Comparison of ENCODE assay signal across 2 cellular contexts in the genomic region with DNA sequence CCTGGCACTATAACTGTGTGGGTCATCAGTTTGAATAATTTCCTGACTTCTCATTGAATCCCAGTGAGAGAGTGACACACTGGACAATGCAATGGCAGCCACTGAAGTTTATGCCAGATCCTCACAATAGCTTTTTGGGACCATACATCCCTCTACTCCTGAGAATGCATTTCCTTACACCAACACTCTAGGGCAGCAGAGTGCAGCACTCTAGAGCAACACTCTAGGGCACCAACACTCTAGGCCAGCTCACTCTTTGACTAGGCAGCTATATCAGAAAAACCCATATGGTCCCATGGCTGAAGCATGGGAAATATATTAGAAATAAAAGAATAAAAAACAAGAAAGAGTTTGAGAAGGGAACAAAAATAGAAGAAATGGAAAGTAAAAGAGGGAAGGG.
TF ChIP-seq lines count a peak whose summit lies in the region.

No MANE protein-coding gene starts in this region.

TF ChIP-seq in liver, 16 proteins besides CTCF, POLR2A, EP300 and RAD21:
- no peak for TF ChIP-seq HNF4G (IDR thresholded peaks at IDR 0.05)
- no peak for TF ChIP-seq FOXA1 (IDR thresholded peaks at IDR 0.05)
- TF ChIP-seq, protein P1, sequence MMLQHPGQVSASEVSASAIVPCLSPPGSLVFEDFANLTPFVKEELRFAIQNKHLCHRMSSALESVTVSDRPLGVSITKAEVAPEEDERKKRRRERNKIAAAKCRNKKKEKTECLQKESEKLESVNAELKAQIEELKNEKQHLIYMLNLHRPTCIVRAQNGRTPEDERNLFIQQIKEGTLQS (IDR thresholded peaks at IDR 0.05): no peak
- TF ChIP-seq NR2F2 (IDR thresholded peaks at IDR 0.05): no peak
- no peak for TF ChIP-seq FOXA2 (IDR thresholded peaks at IDR 0.05)
- no peak for TF ChIP-seq SP1 (IDR thresholded peaks at IDR 0.05)
- TF ChIP-seq, protein P2, sequence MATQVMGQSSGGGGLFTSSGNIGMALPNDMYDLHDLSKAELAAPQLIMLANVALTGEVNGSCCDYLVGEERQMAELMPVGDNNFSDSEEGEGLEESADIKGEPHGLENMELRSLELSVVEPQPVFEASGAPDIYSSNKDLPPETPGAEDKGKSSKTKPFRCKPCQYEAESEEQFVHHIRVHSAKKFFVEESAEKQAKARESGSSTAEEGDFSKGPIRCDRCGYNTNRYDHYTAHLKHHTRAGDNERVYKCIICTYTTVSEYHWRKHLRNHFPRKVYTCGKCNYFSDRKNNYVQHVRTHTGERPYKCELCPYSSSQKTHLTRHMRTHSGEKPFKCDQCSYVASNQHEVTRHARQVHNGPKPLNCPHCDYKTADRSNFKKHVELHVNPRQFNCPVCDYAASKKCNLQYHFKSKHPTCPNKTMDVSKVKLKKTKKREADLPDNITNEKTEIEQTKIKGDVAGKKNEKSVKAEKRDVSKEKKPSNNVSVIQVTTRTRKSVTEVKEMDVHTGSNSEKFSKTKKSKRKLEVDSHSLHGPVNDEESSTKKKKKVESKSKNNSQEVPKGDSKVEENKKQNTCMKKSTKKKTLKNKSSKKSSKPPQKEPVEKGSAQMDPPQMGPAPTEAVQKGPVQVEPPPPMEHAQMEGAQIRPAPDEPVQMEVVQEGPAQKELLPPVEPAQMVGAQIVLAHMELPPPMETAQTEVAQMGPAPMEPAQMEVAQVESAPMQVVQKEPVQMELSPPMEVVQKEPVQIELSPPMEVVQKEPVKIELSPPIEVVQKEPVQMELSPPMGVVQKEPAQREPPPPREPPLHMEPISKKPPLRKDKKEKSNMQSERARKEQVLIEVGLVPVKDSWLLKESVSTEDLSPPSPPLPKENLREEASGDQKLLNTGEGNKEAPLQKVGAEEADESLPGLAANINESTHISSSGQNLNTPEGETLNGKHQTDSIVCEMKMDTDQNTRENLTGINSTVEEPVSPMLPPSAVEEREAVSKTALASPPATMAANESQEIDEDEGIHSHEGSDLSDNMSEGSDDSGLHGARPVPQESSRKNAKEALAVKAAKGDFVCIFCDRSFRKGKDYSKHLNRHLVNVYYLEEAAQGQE (IDR thresholded peaks at IDR 0.05): no peak

TF ChIP-seq in HepG2, 621 proteins besides CTCF, POLR2A, EP300 and RAD21:
- no peak for TF ChIP-seq ZNF589 (CRISPR knock-in tag; conservative IDR thresholded peaks at IDR 0.05)
